10 cellular contexts compared by ENCODE assay signal in the genomic region with DNA sequence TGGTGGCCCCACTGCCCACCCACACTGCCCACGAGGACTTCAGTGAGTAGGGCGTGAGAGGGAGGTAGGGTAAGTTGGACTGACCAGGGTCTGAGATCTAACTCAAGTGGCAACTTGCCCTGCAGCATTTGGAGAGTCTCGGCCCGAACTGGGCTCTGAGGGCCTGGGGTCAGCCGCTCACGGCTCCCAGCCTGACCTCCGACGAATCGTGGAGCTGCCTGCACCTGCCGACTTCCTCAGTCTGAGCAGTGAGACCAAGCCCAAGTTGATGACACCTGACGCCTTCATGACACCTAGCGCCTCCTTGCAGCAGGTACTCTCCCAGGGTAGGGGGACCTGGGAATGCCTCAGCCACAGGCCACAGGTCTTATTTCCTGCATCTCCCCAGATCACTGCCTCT. TPM values are rescaled to one million over a fixed set of nuclear protein-coding genes. Genes with fewer than 3 reads are reported as not detected.
"Had no signal": no experiment of that assay in that cellular context is flagged by ENCODE, and none has a peak within 500 bp of the region (broad histone marks: within the 10 kb centered on the region; RNA-seq: fewer than 3 reads in every experiment).

No MANE protein-coding gene starts in this region.

- H3K9me3 ChIP-seq: HAP-1 had no signal

- DNase-seq: HFFc6, KG1 had no signal

- H3K27ac ChIP-seq: HL-60 had no signal

- H2AFZ ChIP-seq: GM23338 had no signal

- H3K4me1 ChIP-seq: HAP-1 had no signal

- H3K4me2 ChIP-seq: GM23338 had no signal

- ATAC-seq: GM23338, HCT116, HepG2 had no signal

- FAIRE-seq: H1, H54, HepG2 had no signal

- H3K4me3 ChIP-seq: GM23338, HAP-1 had no signal

RNA-seq across cellular contexts. Expression of a gene that starts 5.2 kb away (rescaled TPM):
- total RNA-seq: HT1080 had no signal
